ENCODE assay signal across 8 cellular contexts in the genomic region with DNA sequence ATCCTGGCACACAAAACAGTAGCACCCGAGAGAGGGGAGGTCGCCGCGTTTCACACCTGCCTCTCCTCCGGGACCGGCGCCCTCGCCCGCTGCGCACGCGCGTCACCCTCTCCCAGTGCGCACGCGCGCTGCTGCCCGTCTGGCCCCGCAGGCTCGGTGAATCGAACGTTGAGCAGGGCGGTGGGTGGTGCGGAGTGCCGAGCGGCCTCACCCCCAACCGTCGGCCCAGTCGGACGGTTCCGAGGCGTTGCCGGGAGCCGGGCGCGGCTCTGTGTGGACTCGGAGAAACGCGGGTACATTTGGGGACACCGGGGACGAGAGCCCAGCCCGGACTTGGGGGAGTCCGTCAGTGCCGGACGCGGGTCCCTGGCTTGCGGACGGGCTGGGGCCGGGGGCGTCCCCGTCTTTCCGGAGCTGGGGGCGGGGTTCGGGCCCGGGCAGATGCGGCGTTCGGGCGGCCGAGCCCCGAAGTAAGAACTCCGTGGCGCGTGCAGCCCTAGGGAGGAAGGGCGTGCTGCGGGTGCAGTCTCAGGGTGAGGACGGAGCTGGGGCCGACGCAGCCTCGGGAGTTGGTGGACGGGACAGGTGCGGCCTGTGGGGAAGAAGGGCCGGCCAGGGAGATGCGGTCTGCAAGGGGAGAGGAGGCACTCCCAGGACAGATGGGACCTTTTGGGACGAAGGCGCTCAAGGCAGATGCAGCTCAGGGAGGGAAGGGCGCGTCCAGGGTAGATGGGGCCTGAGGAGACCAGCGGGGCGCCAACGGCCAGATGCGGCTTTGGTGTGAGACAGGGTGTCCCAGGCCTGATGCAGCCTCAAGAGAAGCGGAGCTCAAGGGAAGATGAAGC. TPM values are rescaled to one million over a fixed set of nuclear protein-coding genes. Genes with fewer than 3 reads are reported as not detected.
A peak's percentile ranks its signal among the peaks of the same experiment; 100 is the strongest.
DNase-seq lines count a peak whose midpoint lies in the region; ATAC-seq, FAIRE-seq and TF ChIP-seq lines count a peak whose summit lies in the region.

A gene with protein sequence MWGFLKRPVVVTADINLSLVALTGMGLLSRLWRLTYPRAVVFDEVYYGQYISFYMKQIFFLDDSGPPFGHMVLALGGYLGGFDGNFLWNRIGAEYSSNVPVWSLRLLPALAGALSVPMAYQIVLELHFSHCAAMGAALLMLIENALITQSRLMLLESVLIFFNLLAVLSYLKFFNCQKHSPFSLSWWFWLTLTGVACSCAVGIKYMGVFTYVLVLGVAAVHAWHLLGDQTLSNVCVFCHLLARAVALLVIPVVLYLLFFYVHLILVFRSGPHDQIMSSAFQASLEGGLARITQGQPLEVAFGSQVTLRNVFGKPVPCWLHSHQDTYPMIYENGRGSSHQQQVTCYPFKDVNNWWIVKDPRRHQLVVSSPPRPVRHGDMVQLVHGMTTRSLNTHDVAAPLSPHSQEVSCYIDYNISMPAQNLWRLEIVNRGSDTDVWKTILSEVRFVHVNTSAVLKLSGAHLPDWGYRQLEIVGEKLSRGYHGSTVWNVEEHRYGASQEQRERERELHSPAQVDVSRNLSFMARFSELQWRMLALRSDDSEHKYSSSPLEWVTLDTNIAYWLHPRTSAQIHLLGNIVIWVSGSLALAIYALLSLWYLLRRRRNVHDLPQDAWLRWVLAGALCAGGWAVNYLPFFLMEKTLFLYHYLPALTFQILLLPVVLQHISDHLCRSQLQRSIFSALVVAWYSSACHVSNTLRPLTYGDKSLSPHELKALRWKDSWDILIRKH (plus strand): TSS at position 138 of the 845 bp plus-strand sequence. CDS start 1,301 bp downstream, outside the sequence.

- no peaks in the 10 kb centered on the region for H4K20me1 ChIP-seq in hepatocyte (ENCODE audit: insufficient read depth, poor library complexity, severe bottlenecking)

- no peaks in the 10 kb centered on the region for H3K9me2 ChIP-seq in hepatocyte (replicated peaks; ENCODE audit: insufficient read depth)

- in situ Hi-C loops in astrocyte of the cerebellum (cut with HindIII; ENCODE audit: low sequenced_read_pairs) = no loop called here

- H3K36me3 ChIP-seq in hepatocyte (replicated peaks; ENCODE audit: insufficient read depth, low read depth) = no peaks in the 10 kb centered on the region

- peak; percentile 72 for ATAC-seq in HG02852 (IDR thresholded peaks at IDR 0.05; ENCODE audit: unreplicated experiment)

- H3K4me3 ChIP-seq in astrocyte of the cerebellum (ENCODE audit: low read depth, low read length) (peak within 1 kb of the TSS; percentile 87), hepatocyte (peak within 1 kb of the TSS; percentile 80)

- peak within 1 kb of the TSS; percentile 77 for H3K4me2 ChIP-seq in hepatocyte

- no peaks in the 10 kb centered on the region for H3K9me3 ChIP-seq in hepatocyte (ENCODE audit: low read depth)

- peak; percentile 35; the same call in 1 of the 2 replicates for TF ChIP-seq POLR2A in GM12891 (IDR thresholded peaks at IDR 0.05; ENCODE audit: low read depth, low read length)

- peaks cover 10% of the 10 kb centered on the region for H3K4me1 ChIP-seq in hepatocyte (ENCODE audit: insufficient read depth)

- peak; percentile 98 for FAIRE-seq in GM12891 (lab: Jason Lieb, UNC)
- FAIRE-seq in urothelium cell line (lab: Jason Lieb, UNC) = no peak

- under 1% methylated on average over 82 of the region's 83 CpGs for WGBS in hepatocyte (ENCODE audit: low lambda C conversion rate, missing lambda C conversion rate)

- H3K27ac ChIP-seq in hepatocyte = peak within 1 kb of the TSS; percentile 61

- DNase-seq in GM12891 (ENCODE audit: insufficient read length, low spot score) (peak; percentile 99), NCI-H1694 (lab: John Stamatoyannopoulos, UW) (peak; percentile 44), T-helper 9 cell (peak; percentile 83), astrocyte of the cerebellum (ENCODE audit: low read depth) (peak; percentile 34), hepatocyte (ENCODE audit: low spot score) (peak; percentile 93), renal cortical epithelial cell (ENCODE audit: low read depth) (peak; percentile 45), urothelium cell line (ENCODE audit: low spot score) (no peak)

- no peak for TF ChIP-seq CTCF in astrocyte of the cerebellum (IDR thresholded peaks at IDR 0.05; ENCODE audit: low read depth, low read length, missing control alignments)
- TF ChIP-seq CTCF in hepatocyte (IDR thresholded peaks at IDR 0.05; ENCODE audit: poor library complexity) = no peak

- H2AFZ ChIP-seq in hepatocyte = peak within 1 kb of the TSS; percentile 95

- peaks cover 28% of the 10 kb centered on the region for H3K79me2 ChIP-seq in hepatocyte

- no peaks in the 10 kb centered on the region for H3K27me3 ChIP-seq in hepatocyte

TF ChIP-seq in GM12891, 5 proteins besides CTCF, POLR2A, EP300 and RAD21:
- TF ChIP-seq POLR2AphosphoS5 (IDR thresholded peaks at IDR 0.05; ENCODE audit: low read depth, low read length) (peak; percentile 67), TAF1 (IDR thresholded peaks at IDR 0.05; ENCODE audit: low read depth, low read length) (no peak)

RNA-seq across cellular contexts. Expression of the gene that starts here (rescaled TPM):
- polyA plus RNA-seq in GM12891 (2012; ENCODE audit: low read depth, missing spikeins) = 14.2 TPM
- total RNA-seq in hepatocyte (27.4 and 35.3 TPM in 2 replicates), renal cortical epithelial cell (33.7 and 44.7 TPM in 2 replicates)
- polyA plus RNA-seq in hepatocyte = 34.4 and 44.8 TPM in 2 replicates
